29 cellular contexts compared by ENCODE assay signal in the genomic region with DNA sequence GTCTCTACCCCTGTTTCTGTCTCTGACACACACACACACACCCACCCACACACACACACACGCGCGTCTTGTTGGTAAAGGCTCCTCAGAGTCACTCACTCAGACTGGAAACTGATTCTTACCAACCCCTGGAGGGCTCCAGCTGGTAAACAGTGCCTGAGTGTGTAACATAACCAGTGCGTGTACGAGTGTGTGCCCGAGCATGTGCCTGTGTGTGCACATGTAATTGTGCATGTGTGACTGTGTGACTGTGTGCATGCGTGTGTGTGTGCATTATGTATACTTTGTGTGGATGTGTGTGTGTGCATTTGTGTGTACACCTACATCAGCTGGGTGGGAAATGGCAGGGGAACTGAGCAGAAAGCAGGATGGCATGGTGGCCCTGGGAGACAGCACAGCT.
DNase-seq lines count a peak whose midpoint lies in the region; ATAC-seq, FAIRE-seq and TF ChIP-seq lines count a peak whose summit lies in the region.
"Had no signal": no experiment of that assay in that cellular context is flagged by ENCODE, and none has a peak within 500 bp of the region (broad histone marks: within the 10 kb centered on the region; RNA-seq: fewer than 3 reads in every experiment).

No MANE protein-coding gene starts in this region.

- no peak for TF ChIP-seq RAD21 in H1 (IDR thresholded peaks at IDR 0.05 in 1 of 2, conservative IDR thresholded peaks at IDR 0.05 in 1 of 2; ENCODE audit: low read depth in 2 of 2, low read length in 2 of 2)

- H3K4ac ChIP-seq in H1 (replicated peaks; ENCODE audit: insufficient read length, low read depth, low read length), result peak overlapping the region; percentile 97
- no peak overlapping the region for H3K4ac ChIP-seq in neuronal stem cell (ENCODE audit: low read length)

- intact Hi-C loops in OCI-LY7 (cut with micrococcal nuclease; ENCODE audit: unreplicated experiment), result no loop called here

- CTCF ChIA-PET in H1 (lab: Charles Lee; ENCODE audit: partially characterized antibody) (interaction anchor here (2.1 to 3.2 kb wide), 2 partner anchors 13 to 30 kb away, joined by 9 to 14 read pairs; no protein-coding TSS in a partner anchor), OCI-LY7 (lab: Charles Lee; ENCODE audit: unreplicated experiment) (no interaction called here)

- WGBS in H1 (ENCODE audit: extremely low coverage in 1 of 2, insufficient coverage in 1 of 2, insufficient read length in 1 of 2, insufficient replicate concordance in 2 of 2, low coverage in 1 of 2, low lambda C conversion rate in 2 of 2, missing lambda C conversion rate in 1 of 2), 2 experiments, result 88% methylated on average over 7 of the region's 7 CpGs; no CpG with 5 or more reads in 1 of the 2 experiments
- no CpG with 5 or more reads among the region's 7 CpGs for WGBS in neuronal stem cell (ENCODE audit: extremely low coverage in 2 of 2, insufficient read length in 2 of 2, insufficient replicate concordance in 1 of 2), 2 donors

- H3K14ac ChIP-seq in H1 (ENCODE audit: insufficient read length) (no peak overlapping the region), neuronal stem cell (ENCODE audit: low read length) (peak overlapping the region; percentile 87)

- H3K27me3 ChIP-seq in H1 (replicated peaks in 1 of 4; ENCODE audit: control insufficient read depth in 3 of 4, extremely low read depth in 1 of 4, insufficient read depth in 3 of 4, low read length in 3 of 4), result no peaks in the 10 kb centered on the region
- peaks cover 0 to 2% (median 0%) of the 10 kb centered on the region in 3 experiments for H3K27me3 ChIP-seq in neuronal stem cell (ENCODE audit: control insufficient read depth in 3 of 3, insufficient read depth in 3 of 3, low read depth in 1 of 3, low read length in 3 of 3)
- H3K27me3 ChIP-seq: SJCRH30 had no signal

- no peak for TF ChIP-seq EP300 in H1 (IDR thresholded peaks at IDR 0.05; ENCODE audit: borderline replicate concordance in 1 of 2, low read depth in 2 of 2, low read length in 2 of 2)

- no peak overlapping the region for H3K18ac ChIP-seq in H1 (ENCODE audit: extremely low read depth, low read length)
- peak overlapping the region; percentile 35 for H3K18ac ChIP-seq in neuronal stem cell (ENCODE audit: low read length)

- no peak for ATAC-seq in HG02840 (IDR thresholded peaks at IDR 0.05; ENCODE audit: low FRiP score, unreplicated experiment)
- ATAC-seq: CD8-positive, alpha-beta T cell; GM12878; PC-3; Right ventricle myocardium inferior had no signal

- H3K56ac ChIP-seq in H1 (replicated peaks; ENCODE audit: insufficient read length, low read depth, low read length), result no peak overlapping the region

- H2BK120ac ChIP-seq in H1 (replicated peaks; ENCODE audit: low read depth, low read length) (no peak overlapping the region), neuronal stem cell (ENCODE audit: low read depth, low read length) (no peak overlapping the region)

- 0 out of 2 replicates have a peak, but pooled peaks cover 4% of the 10 kb centered on the region for H3K23me2 ChIP-seq in H1 (ENCODE audit: low read depth, low read length)

- no peak overlapping the region for H2BK12ac ChIP-seq in H1 (ENCODE audit: low read depth, low read length)
- no peak overlapping the region for H2BK12ac ChIP-seq in neuronal stem cell (ENCODE audit: low read length)

- H3K4me3 ChIP-seq in H1 (ENCODE audit: extremely low read depth in 1 of 4, insufficient read depth in 2 of 4, low read depth in 3 of 4, low read length in 4 of 4) (no peak overlapping the region), neuronal stem cell (ENCODE audit: low read length in 2 of 2) (no peak overlapping the region), OCI-LY7 (ENCODE audit: low read depth, low read length, poor library complexity, severe bottlenecking) (no peak overlapping the region)
- H3K4me3 ChIP-seq: GM12878, MG63, SJCRH30 had no signal

- H2AK5ac ChIP-seq in H1 (ENCODE audit: low read depth, low read length) (peak overlapping the region; percentile 43; the same call in 1 of the 2 replicates), neuronal stem cell (ENCODE audit: low read depth, low read length) (no peak overlapping the region)

- POLR2A ChIA-PET in H1 (lab: Charles Lee; ENCODE audit: partially characterized antibody), result no interaction called here
- POLR2A ChIA-PET in OCI-LY7 (lab: Charles Lee), result interaction anchor here (0.6 kb wide), 1 partner anchor 13 kb away, joined by 4 read pairs; no protein-coding TSS in a partner anchor

- H3K9me2 ChIP-seq in OCI-LY7 (ENCODE audit: insufficient read depth, low read length), result no peaks in the 10 kb centered on the region

- H2BK15ac ChIP-seq in H1 (ENCODE audit: low read length) (0 out of 2 replicates have a peak overlapping the region, but pooled peaks have one; percentile 46), neuronal stem cell (ENCODE audit: low read length) (no peak overlapping the region)

- H4K8ac ChIP-seq in H1 (ENCODE audit: extremely low read depth, insufficient read depth, low read length), result no peak overlapping the region; the same call in 1 of the 2 replicates
- no peak overlapping the region for H4K8ac ChIP-seq in neuronal stem cell (ENCODE audit: low read depth, low read length)

- peak; percentile 15 for DNase-seq in D341Med (ENCODE audit: low spot score)
- DNase-seq in GM12891 (ENCODE audit: insufficient read length, low spot score), result no peak
- DNase-seq in H1 (ENCODE audit: low read depth in 1 of 2, low spot score in 2 of 2), result peak in 1 of 2 experiments; percentile 37
- no peak for DNase-seq in neuronal stem cell (ENCODE audit: low spot score)
- DNase-seq in NCI-H82 (lab: John Stamatoyannopoulos, UW), result no peak
- DNase-seq in RCC 7860 (ENCODE audit: low spot score), result no peak
- DNase-seq in OCI-LY7 (ENCODE audit: low spot score), result no peak
- DNase-seq: Caco-2, DMS 273 treated with DMSO at 0.1 percent for 48 hours, DMS79, EL, GDM1, IMR-90, KG1, MG63, NCI-H1105 treated with DMSO at 0.1 percent for 48 hours, NCI-H146, NCI-H1930, NCI-H2107, NCI-H524, NCI-H748 treated with DMSO at 0.1 percent for 48 hours, PC-3, SJCRH30 had no signal

- H3K4me2 ChIP-seq in H1 (ENCODE audit: insufficient read depth in 1 of 2, low read depth in 2 of 2, low read length in 2 of 2) (no peak overlapping the region), neuronal stem cell (ENCODE audit: insufficient read depth, low read length, poor library complexity, severe bottlenecking) (no peak overlapping the region), OCI-LY7 (ENCODE audit: low read length) (no peak overlapping the region)

- no peak for TF ChIP-seq POLR2A in GM12891 (IDR thresholded peaks at IDR 0.05; ENCODE audit: low read depth, low read length)
- no peak for TF ChIP-seq POLR2A in H1 (IDR thresholded peaks at IDR 0.05; ENCODE audit: control extremely low read depth in 1 of 2, low read depth in 2 of 2, low read length in 2 of 2)

- H2BK20ac ChIP-seq in H1 (ENCODE audit: low read length), result peak overlapping the region; percentile 93; the same call in 1 of the 2 replicates

- H3K4me1 ChIP-seq in H1 (replicated peaks in 1 of 4; ENCODE audit: control insufficient read depth in 3 of 4, insufficient read depth in 4 of 4, low read length in 3 of 4) (peaks cover 0 to 6% (median 4%) of the 10 kb centered on the region in 4 experiments; a peak in 5 of 7 replicates), neuronal stem cell (ENCODE audit: control insufficient read depth in 2 of 2, insufficient read depth in 1 of 2, low read depth in 1 of 2, low read length in 2 of 2) (peaks cover 0 to 9% of the 10 kb centered on the region in 2 donors), OCI-LY7 (ENCODE audit: insufficient read depth, low read length, poor library complexity, severe bottlenecking) (no peaks in the 10 kb centered on the region)
- H3K4me1 ChIP-seq: SJCRH30 had no signal

- H2AFZ ChIP-seq in H1 (ENCODE audit: low read length) (no peak overlapping the region), neuronal stem cell (ENCODE audit: low read length) (no peak overlapping the region), OCI-LY7 (ENCODE audit: low read length) (no peak overlapping the region)

- H3K36me3 ChIP-seq in H1 (ENCODE audit: control insufficient read depth in 2 of 4, insufficient read depth in 4 of 4, low read length in 3 of 4) (no peaks in the 10 kb centered on the region; a peak in 1 of 8 replicates), neuronal stem cell (replicated peaks in 1 of 2; ENCODE audit: control insufficient read depth in 2 of 2, insufficient read depth in 2 of 2, low read length in 2 of 2) (peaks cover 0 to 3% of the 10 kb centered on the region in 2 donors), OCI-LY7 (ENCODE audit: insufficient read depth, low read length) (no peaks in the 10 kb centered on the region)
- H3K36me3 ChIP-seq: MG63, SJCRH30 had no signal

- H4K91ac ChIP-seq in H1 (replicated peaks; ENCODE audit: insufficient read length, low read length) (peak overlapping the region; percentile 65), neuronal stem cell (ENCODE audit: low read depth, low read length, poor library complexity) (no peak overlapping the region)

- H3K23ac ChIP-seq in H1 (ENCODE audit: insufficient read length), result no peak overlapping the region
- peak overlapping the region; percentile 91 for H3K23ac ChIP-seq in neuronal stem cell (ENCODE audit: low read depth, low read length, poor library complexity)

- no peak overlapping the region for H4K5ac ChIP-seq in H1 (ENCODE audit: insufficient read length, low read depth, low read length)

- H3K27ac ChIP-seq in H1 (ENCODE audit: low read depth, low read length) (no peak overlapping the region), neuronal stem cell (replicated peaks; ENCODE audit: low read length) (no peak overlapping the region), OCI-LY7 (ENCODE audit: low read depth, low read length, poor library complexity, severe bottlenecking) (no peak overlapping the region)
- H3K27ac ChIP-seq: C4-2B, SJCRH30 had no signal

- peak overlapping the region; percentile 60; the same call in 1 of the 2 replicates for H2BK5ac ChIP-seq in H1 (ENCODE audit: low read depth, low read length)
- no peak overlapping the region for H2BK5ac ChIP-seq in neuronal stem cell (ENCODE audit: low read length)

- H3K9me3 ChIP-seq in H1 (ENCODE audit: insufficient read depth in 2 of 2, low read depth in 1 of 2, low read length in 1 of 2) (no peaks in the 10 kb centered on the region), neuronal stem cell (replicated peaks in 1 of 2; ENCODE audit: control insufficient read depth in 2 of 2, insufficient read depth in 1 of 2, low read depth in 1 of 2, low read length in 2 of 2) (peaks cover 0 to 7% of the 10 kb centered on the region in 2 donors), OCI-LY7 (ENCODE audit: low read length) (no peaks in the 10 kb centered on the region)
- H3K9me3 ChIP-seq: Caco-2, MG63, SJCRH30 had no signal

- H4K20me1 ChIP-seq in H1 (replicated peaks in 1 of 2; ENCODE audit: control insufficient read depth in 1 of 2, insufficient read depth in 2 of 2, low read length in 2 of 2) (peaks cover 0 to 6% of the 10 kb centered on the region in 2 experiments), OCI-LY7 (ENCODE audit: insufficient read depth, low read length) (no peaks in the 10 kb centered on the region)

- H3K79me1 ChIP-seq in H1 (ENCODE audit: low read depth, low read length) (no peaks in the 10 kb centered on the region), neuronal stem cell (ENCODE audit: low read depth, low read length) (peaks cover 2% of the 10 kb centered on the region)

- no peak for TF ChIP-seq CTCF in H1 (IDR thresholded peaks at IDR 0.05; ENCODE audit: control extremely low read depth in 1 of 3, insufficient read depth in 1 of 3, low read depth in 1 of 3, low read length in 3 of 3)
- TF ChIP-seq CTCF in OCI-LY7 (conservative IDR thresholded peaks at IDR 0.05; ENCODE audit: low read length), result no peak

- FAIRE-seq in GM12891 (lab: Jason Lieb, UNC) (peak; percentile 77), H1 (lab: Jason Lieb, UNC) (no peak), RCC 7860 (lab: Jason Lieb, UNC) (no peak)
- FAIRE-seq: GM12878, HTR-8/SVneo had no signal

- no TSS peak for BruUV-seq in OCI-LY7 (replicated peaks; lab: Mats Ljungman, UMichigan)

- no peak overlapping the region for H3K9ac ChIP-seq in H1 (replicated peaks in 1 of 4; ENCODE audit: extremely low read depth in 1 of 4, low read depth in 3 of 4, low read length in 3 of 4)
- peak overlapping the region; percentile 78 for H3K9ac ChIP-seq in neuronal stem cell (ENCODE audit: low read depth, low read length, poor library complexity)

- H3K79me2 ChIP-seq in H1 (ENCODE audit: control insufficient read depth in 1 of 2, insufficient read depth in 2 of 2, low read length in 2 of 2), result no peaks in the 10 kb centered on the region
- no peaks in the 10 kb centered on the region for H3K79me2 ChIP-seq in OCI-LY7 (ENCODE audit: insufficient read depth, low read depth, low read length)
